In the genomic region with DNA sequence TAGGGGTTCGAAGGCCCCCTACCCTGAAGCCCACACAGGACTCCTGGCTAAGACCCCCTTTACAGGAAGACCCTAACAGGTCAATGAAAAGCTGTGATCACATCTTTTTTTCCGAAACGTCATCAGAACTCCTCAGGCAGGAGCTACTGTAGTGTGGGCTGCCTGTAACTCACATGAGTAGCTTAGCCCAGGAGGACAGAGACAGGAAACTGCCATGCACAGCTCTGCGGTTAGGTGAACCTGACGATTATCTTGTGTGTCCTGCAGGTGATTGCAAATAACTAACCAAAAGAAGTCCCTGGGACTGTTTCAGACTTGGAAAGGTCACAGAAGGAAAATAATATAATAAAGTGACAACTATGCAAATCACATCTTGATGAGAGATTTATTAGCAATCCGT, we compare ENCODE assay signal across 9 cellular contexts. TPM values are rescaled to one million over a fixed set of nuclear protein-coding genes. Genes with fewer than 3 reads are reported as not detected.
"Had no signal": no experiment of that assay in that cellular context is flagged by ENCODE, and none has a peak within 500 bp of the region (broad histone marks: within the 10 kb centered on the region; RNA-seq: fewer than 3 reads in every experiment).

No MANE protein-coding gene starts in this region.

RNA-seq across cellular contexts. Expression of a gene that starts 4.2 kb away (rescaled TPM):
- total RNA-seq: LHCN-M2, M059J, NCI-H460, OCI-LY7, PC-9, Right ventricle myocardium superior, RPMI7951, SJSA1 had no signal
- polyA plus RNA-seq: SK-N-SH had no signal

RNA-seq across cellular contexts. Expression of a gene that starts 15.2 kb away (rescaled TPM):
- total RNA-seq: LHCN-M2, M059J, NCI-H460, OCI-LY7, PC-9, Right ventricle myocardium superior, RPMI7951, SJSA1 had no signal
- polyA plus RNA-seq: SK-N-SH had no signal

RNA-seq across cellular contexts. Expression of a gene that starts 33.5 kb away (rescaled TPM):
- total RNA-seq: LHCN-M2, NCI-H460, OCI-LY7, PC-9, Right ventricle myocardium superior, SJSA1 had no signal
